8 cellular contexts compared by ENCODE assay signal in genomic region chr17:2837147-2837561, GRCh38. TPM values are rescaled to one million over a fixed set of nuclear protein-coding genes. Genes with fewer than 3 reads are reported as not detected.
DNase-seq lines count a peak whose midpoint lies in the region; ATAC-seq and TF ChIP-seq lines count a peak whose summit lies in the region.

No MANE protein-coding gene starts in this region.

- H3K27ac Mint-ChIP-seq in endodermal cell: no peak overlapping the region
- no peak overlapping the region for H3K27ac Mint-ChIP-seq in neural progenitor cell

- H4K20me1 ChIP-seq in DND-41 (ENCODE audit: insufficient read depth, low read length): no peaks in the 10 kb centered on the region
- H4K20me1 ChIP-seq in neural progenitor cell (ENCODE audit: low read depth): no peaks in the 10 kb centered on the region

- H3K9ac ChIP-seq in DND-41 (ENCODE audit: low read depth, low read length): no peak overlapping the region
- no peak overlapping the region for H3K9ac ChIP-seq in endodermal cell (ENCODE audit: extremely low read depth, low read length, poor library complexity, severe bottlenecking)
- no peak overlapping the region for H3K9ac ChIP-seq in neural progenitor cell

- H3K4me1 Mint-ChIP-seq in endodermal cell (peaks cover 5% of the 10 kb centered on the region), neural progenitor cell (no peaks in the 10 kb centered on the region)

- H3K9me3 ChIP-seq in DND-41 (ENCODE audit: insufficient read depth, low read length, severe bottlenecking) (no peaks in the 10 kb centered on the region), endodermal cell (ENCODE audit: control insufficient read depth, low read length) (no peaks in the 10 kb centered on the region), right lobe of liver (no peaks in the 10 kb centered on the region), neural progenitor cell (ENCODE audit: low read depth) (no peaks in the 10 kb centered on the region)

- no peaks in the 10 kb centered on the region for H3K36me3 Mint-ChIP-seq in endodermal cell (ENCODE audit: low read depth)
- no peaks in the 10 kb centered on the region for H3K36me3 Mint-ChIP-seq in neural progenitor cell

- H3K9me3 Mint-ChIP-seq in endodermal cell (no peaks in the 10 kb centered on the region), neural progenitor cell (no peaks in the 10 kb centered on the region)

- no peaks in the 10 kb centered on the region for H3K27me3 Mint-ChIP-seq in endodermal cell (ENCODE audit: insufficient read depth)
- peaks cover 7% of the 10 kb centered on the region for H3K27me3 Mint-ChIP-seq in neural progenitor cell (ENCODE audit: insufficient read depth, low read depth)

- H3K4me3 ChIP-seq in DND-41 (ENCODE audit: low read depth in 1 of 2, low read length in 2 of 2) (no peak overlapping the region), endodermal cell (ENCODE audit: low read length) (no peak overlapping the region), right lobe of liver (no peak overlapping the region), neural progenitor cell (no peak overlapping the region)

- DNase-seq in DND-41: peak; percentile 35
- DNase-seq in T-helper 22 cell (ENCODE audit: low read depth): peak; percentile 31
- peak; percentile 54 for DNase-seq in endodermal cell
- DNase-seq in HUDEP-2 (lab: John Stamatoyannopoulos, UW; ENCODE audit: unreplicated experiment in 76 of 76): no peak
- no peak for DNase-seq in right lobe of liver
- DNase-seq in NCI-H146 (lab: John Stamatoyannopoulos, UW): no peak
- no peak for DNase-seq in neural progenitor cell (ENCODE audit: low spot score)

- H3K79me2 ChIP-seq in DND-41 (ENCODE audit: insufficient read depth, low read length): no peaks in the 10 kb centered on the region
- no peaks in the 10 kb centered on the region for H3K79me2 ChIP-seq in neural progenitor cell (ENCODE audit: low read depth)

- H3K36me3 ChIP-seq in DND-41 (ENCODE audit: insufficient read depth, low read length) (no peaks in the 10 kb centered on the region), endodermal cell (ENCODE audit: control insufficient read depth, insufficient read depth, low read length) (no peaks in the 10 kb centered on the region), right lobe of liver (no peaks in the 10 kb centered on the region), neural progenitor cell (no peaks in the 10 kb centered on the region)

- H3K4me1 ChIP-seq in DND-41 (ENCODE audit: insufficient read depth, low read length) (no peaks in the 10 kb centered on the region), endodermal cell (ENCODE audit: control insufficient read depth, insufficient read depth, low read length) (no peaks in the 10 kb centered on the region), right lobe of liver (no peaks in the 10 kb centered on the region), neural progenitor cell (no peaks in the 10 kb centered on the region)

- TF ChIP-seq POLR2A in right lobe of liver (IDR thresholded peaks at IDR 0.05): no peak

- WGBS in endodermal cell (ENCODE audit: insufficient coverage in 1 of 2, insufficient read length in 1 of 2), 2 experiments: 83 to 86% methylated on average over 7 to 10 of the region's 10 CpGs
- 49% methylated on average over 8 of the region's 10 CpGs for WGBS in right lobe of liver (ENCODE audit: insufficient coverage, low coverage, low lambda C conversion rate, missing lambda C conversion rate)

- H2AFZ ChIP-seq in DND-41 (ENCODE audit: low read depth, low read length) (no peak overlapping the region), neural progenitor cell (replicated peaks) (no peak overlapping the region)

- intact Hi-C loops in right lobe of liver (cut with DNase I): no loop called here

- H3K4me3 Mint-ChIP-seq in endodermal cell: no peak overlapping the region
- H3K4me3 Mint-ChIP-seq in neural progenitor cell: no peak overlapping the region

- H3K4me2 ChIP-seq in DND-41 (ENCODE audit: insufficient read depth, low read length): no peak overlapping the region
- H3K4me2 ChIP-seq in neural progenitor cell: no peak overlapping the region

- TF ChIP-seq CTCF in DND-41 (IDR thresholded peaks at IDR 0.05; ENCODE audit: borderline replicate concordance, extremely low read depth, low read length, poor library complexity, severe bottlenecking) (peak; percentile 30), endodermal cell (conservative IDR thresholded peaks at IDR 0.05) (no peak), right lobe of liver (IDR thresholded peaks at IDR 0.05) (no peak), neural progenitor cell (IDR thresholded peaks at IDR 0.05) (no peak)

- H3K27ac ChIP-seq in DND-41 (ENCODE audit: low read length) (no peak overlapping the region), endodermal cell (ENCODE audit: low read depth, low read length) (no peak overlapping the region), right lobe of liver (no peak overlapping the region), neural progenitor cell (no peak overlapping the region)

- ATAC-seq in DND-41 (ENCODE audit: insufficient read depth, low read depth): peak; percentile 64
- ATAC-seq in GM21619 (IDR thresholded peaks at IDR 0.05; ENCODE audit: unreplicated experiment): peak; percentile 75
- no peak for ATAC-seq in right lobe of liver

- no peaks in the 10 kb centered on the region for H3K27me3 ChIP-seq in DND-41 (ENCODE audit: insufficient read depth, low read length, poor library complexity)
- no peaks in the 10 kb centered on the region for H3K27me3 ChIP-seq in endodermal cell (ENCODE audit: control insufficient read depth, insufficient read depth, low read length, poor library complexity, severe bottlenecking)
- H3K27me3 ChIP-seq in right lobe of liver: no peaks in the 10 kb centered on the region
- no peaks in the 10 kb centered on the region for H3K27me3 ChIP-seq in neural progenitor cell

- H3F3A ChIP-seq in neural progenitor cell (ENCODE audit: low read depth): no peaks in the 10 kb centered on the region

RNA-seq across cellular contexts. Expression of gene RAP1GAP2, which starts 40.9 kb away (rescaled TPM):
- total RNA-seq in endodermal cell (10 to 100 TPM; 18.0 to 44.3 TPM), right lobe of liver (1 to 10 TPM; 1.0 to 3.8 (median 1.8) TPM), neural progenitor cell (ENCODE audit: low replicate concordance) (3.8 and 4.1 TPM in 2 replicates)
- polyA plus RNA-seq in endodermal cell (2013, experiment 1 of 2): 6.2 TPM
- 6.0 TPM for polyA plus RNA-seq in endodermal cell (2013, experiment 2 of 2)

Comparison
In these comparisons a context has a peak if more than half of its experiments do, and no peak if none do; other contexts are left out.
1. ATAC-seq: peak in DND-41 (single experiment) and GM21619 (single experiment); none in right lobe of liver (0 of 4).
2. DNase-seq: peak in DND-41 (single experiment), T-helper 22 cell (single experiment) and endodermal cell (single experiment); none in HUDEP-2 (0 of 76), right lobe of liver (0 of 3), NCI-H146 (single experiment) and neural progenitor cell (single experiment).